ENCODE assay signal across 4 cellular contexts in the genomic region with DNA sequence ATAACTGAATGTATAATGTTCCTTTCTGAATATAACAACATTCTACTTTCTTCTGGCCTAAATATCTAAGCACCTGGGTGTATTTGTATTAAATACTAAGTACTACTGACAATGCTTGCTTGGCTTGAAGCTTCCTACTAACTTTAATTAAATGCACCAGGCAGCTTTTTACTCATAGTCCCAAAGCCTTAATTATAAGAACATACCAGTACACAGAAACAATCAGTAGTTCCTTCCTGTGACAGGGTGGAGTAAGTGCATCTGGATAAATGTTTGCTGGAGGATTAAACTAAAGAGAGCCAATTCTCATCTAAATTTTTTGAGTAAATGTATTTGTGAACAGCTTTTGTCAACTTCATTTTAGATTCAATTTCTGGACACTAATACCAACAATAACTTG.
"Had no signal": no experiment of that assay in that cellular context is flagged by ENCODE, and none has a peak within 500 bp of the region (broad histone marks: within the 10 kb centered on the region; RNA-seq: fewer than 3 reads in every experiment).

No MANE protein-coding gene starts in this region.

- H3K4me3 ChIP-seq: K562 had no signal

- DNase-seq: IMR-90 had no signal

- ATAC-seq: HepG2, K562 had no signal

- H3K27ac ChIP-seq: HL-60 had no signal
